8 cellular contexts compared by ENCODE assay signal in the genomic region with DNA sequence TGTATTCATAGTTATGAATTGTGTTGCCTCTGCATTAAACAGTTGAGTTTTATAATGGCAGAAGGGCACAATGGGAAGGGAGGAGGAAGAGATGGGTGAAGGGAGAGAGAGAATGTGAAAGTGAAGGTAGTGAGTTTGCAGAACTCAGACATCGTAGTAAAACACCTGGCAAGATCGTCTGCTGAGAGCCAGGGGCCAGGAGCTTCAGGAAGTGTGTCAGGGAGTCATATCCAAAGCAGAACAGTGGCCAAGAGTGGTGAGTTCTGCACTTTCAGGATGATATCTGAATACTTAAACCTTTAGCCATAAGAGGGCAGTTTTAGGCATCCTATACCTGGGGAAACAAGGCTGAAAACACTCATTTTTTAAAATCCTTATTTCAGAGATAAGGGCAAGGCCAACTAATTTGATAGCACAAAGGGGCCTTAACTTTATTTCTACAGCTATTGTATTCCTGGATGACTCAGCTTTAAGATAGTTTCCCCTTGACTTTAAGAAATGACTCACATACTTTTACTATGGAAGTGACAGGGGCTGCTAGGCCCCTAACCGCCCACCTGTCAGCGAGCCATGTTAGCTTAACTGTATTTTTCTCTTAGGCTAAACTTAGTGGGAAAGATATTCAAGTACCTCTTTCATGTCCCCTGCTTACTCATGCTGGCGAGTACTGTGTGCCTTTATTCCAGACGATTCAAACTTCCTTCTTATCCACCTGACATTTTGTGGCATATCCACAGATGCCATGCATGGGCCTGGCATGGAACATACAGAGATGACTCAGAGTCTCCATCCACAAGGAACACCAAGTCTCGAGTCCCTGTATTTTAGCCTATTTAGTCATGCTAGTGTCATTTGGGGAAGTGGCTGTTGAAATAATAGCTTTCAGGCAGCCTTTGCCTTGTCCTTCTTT. TPM values are rescaled to one million over a fixed set of nuclear protein-coding genes. Genes with fewer than 3 reads are reported as not detected.
DNase-seq lines count a peak whose midpoint lies in the region; ATAC-seq lines count a peak whose summit lies in the region.

No MANE protein-coding gene starts in this region.

- H3K36me3 Mint-ChIP-seq in T-cell: peaks cover 19% of the 10 kb centered on the region
- H3K36me3 Mint-ChIP-seq in central memory CD8-positive, alpha-beta T cell (ENCODE audit: insufficient read depth): peaks cover 2% of the 10 kb centered on the region

- no peak overlapping the region for H3K4me3 ChIP-seq in aorta (ENCODE audit: low read length in 2 of 2)

- no peaks in the 10 kb centered on the region for H3K9me3 Mint-ChIP-seq in T-cell
- no peaks in the 10 kb centered on the region for H3K9me3 Mint-ChIP-seq in central memory CD8-positive, alpha-beta T cell

- peak overlapping the region; percentile 9 to 65 for H3K27ac Mint-ChIP-seq in T-cell
- H3K27ac Mint-ChIP-seq in central memory CD8-positive, alpha-beta T cell (ENCODE audit: low read depth): peak overlapping the region; percentile 7

- H3K27ac ChIP-seq in aorta (ENCODE audit: low read depth in 1 of 2, low read length in 2 of 2): peak overlapping the region; percentile 4 to 96

- peak; percentile 73 for ATAC-seq in HG03039 (IDR thresholded peaks at IDR 0.05; ENCODE audit: unreplicated experiment)
- ATAC-seq in T-cell (replicated peaks in 1 of 4): no peak
- no peak for ATAC-seq in central memory CD8-positive, alpha-beta T cell (replicated peaks; ENCODE audit: extremely low read depth, poor library complexity, severe bottlenecking)
- peak; percentile 42 for ATAC-seq in aorta (ENCODE audit: low FRiP score)

- peaks cover 0 to 2% of the 10 kb centered on the region in 2 donors for H3K36me3 ChIP-seq in aorta (ENCODE audit: control insufficient read depth in 1 of 2, insufficient read depth in 2 of 2, low read length in 1 of 2)

- peaks cover 0 to 12% (median 8%) of the 10 kb centered on the region in 3 donors for H3K4me1 Mint-ChIP-seq in T-cell
- peaks cover 6% of the 10 kb centered on the region for H3K4me1 Mint-ChIP-seq in central memory CD8-positive, alpha-beta T cell

- CTCF ChIA-PET in T-cell (lab: Charles Lee): interaction anchor here in 1 of 2 donors (0.6 to 1.7 kb wide), 5 partner anchors 10 to 155 kb away, joined by 3 to 5 read pairs (median 3); no protein-coding TSS in a partner anchor

- H3K9me3 ChIP-seq in aorta (ENCODE audit: control insufficient read depth, low read length): no peaks in the 10 kb centered on the region

- POLR2A ChIA-PET in T-cell (lab: Charles Lee): no interaction called here

- H3K27me3 ChIP-seq in aorta (ENCODE audit: control insufficient read depth in 1 of 2, insufficient read depth in 2 of 2, low read length in 1 of 2): no peaks in the 10 kb centered on the region

- H3K4me3 Mint-ChIP-seq in T-cell: no peak overlapping the region
- H3K4me3 Mint-ChIP-seq in central memory CD8-positive, alpha-beta T cell: no peak overlapping the region

- H3K4me1 ChIP-seq in aorta (ENCODE audit: control insufficient read depth in 1 of 2, insufficient read depth in 2 of 2, low read length in 2 of 2): peaks cover 9 to 10% of the 10 kb centered on the region in 2 donors

- intact Hi-C loops in aorta (cut with DNase I): no loop called here

- H3K27me3 Mint-ChIP-seq in T-cell: no peaks in the 10 kb centered on the region
- H3K27me3 Mint-ChIP-seq in central memory CD8-positive, alpha-beta T cell: no peaks in the 10 kb centered on the region

- peak; percentile 42 to 47 for DNase-seq in activated CD4-positive, alpha-beta T cell treated with anti-CD3 and anti-CD28 coated beads for 24 hours (ENCODE audit: low read depth in 2 of 2)
- DNase-seq in activated CD4-positive, alpha-beta T cell treated with anti-CD3 and anti-CD28 coated beads, Interleukin-2, amount 50 U/mL, for 1 hour: no peak
- DNase-seq in T-cell: no peak
- DNase-seq in central memory CD8-positive, alpha-beta T cell (ENCODE audit: low spot score in 2 of 2): no peak
- peak; percentile 32 for DNase-seq in non-pigmented ciliary epithelial cell (ENCODE audit: low read depth)
- peak in 1 of 2 donors; percentile 58 for DNase-seq in aorta
- no peak for DNase-seq in NK-92 treated with Interleukin-12 subunit alpha and Interleukin-12 subunit beta, amount 100 ng/mL, for 24 hours (lab: John Stamatoyannopoulos, UW)

- 17 to 18% methylated on average over 7 of the region's 7 CpGs for WGBS in aorta, 2 donors

RNA-seq across cellular contexts. Expression of a gene that starts 53.9 kb away (rescaled TPM):
- total RNA-seq in T-cell (not detected), aorta (not detected)
- not detected for polyA plus RNA-seq in aorta

Comparison
In these comparisons a context has a peak if more than half of its experiments do, and no peak if none do; other contexts are left out.
1. DNase-seq: peak in activated CD4-positive, alpha-beta T cell treated with anti-CD3 and anti-CD28 coated beads for 24 hours (2 of 2) and non-pigmented ciliary epithelial cell (single experiment); none in activated CD4-positive, alpha-beta T cell treated with anti-CD3 and anti-CD28 coated beads, Interleukin-2, amount 50 U/mL, for 1 hour (single experiment), T-cell (0 of 34), central memory CD8-positive, alpha-beta T cell (0 of 2) and NK-92 treated with Interleukin-12 subunit alpha and Interleukin-12 subunit beta, amount 100 ng/mL, for 24 hours (single experiment).
2. ATAC-seq: peak in HG03039 (single experiment) and aorta (single experiment); none in T-cell (0 of 4) and central memory CD8-positive, alpha-beta T cell (single experiment).